ENCODE assay signal across 11 cellular contexts in genomic region chrX:78375894-78376293, GRCh38. TPM values are rescaled to one million over a fixed set of nuclear protein-coding genes. Genes with fewer than 3 reads are reported as not detected.
DNase-seq lines count a peak whose midpoint lies in the region; ATAC-seq and TF ChIP-seq lines count a peak whose summit lies in the region.
"Had no signal": no experiment of that assay in that cellular context is flagged by ENCODE, and none has a peak within 500 bp of the region (broad histone marks: within the 10 kb centered on the region; RNA-seq: fewer than 3 reads in every experiment).

No MANE protein-coding gene starts in this region.

- no peak overlapping the region for H3K4me3 Mint-ChIP-seq in endodermal cell
- H3K4me3 Mint-ChIP-seq: dendritic cell treated with granulocyte-macrophage colony-stimulating factor and Interleukin-4, amounts not matched to agents 40 ng/mL and 50 ng/mL, for 4 days had no signal

- no peaks in the 10 kb centered on the region for H3K27me3 ChIP-seq in endodermal cell (ENCODE audit: control insufficient read depth, insufficient read depth, low read length, poor library complexity, severe bottlenecking)
- H3K27me3 ChIP-seq: ovary had no signal

- no peaks in the 10 kb centered on the region for H3K27me3 Mint-ChIP-seq in endodermal cell (ENCODE audit: insufficient read depth)
- H3K27me3 Mint-ChIP-seq: dendritic cell treated with granulocyte-macrophage colony-stimulating factor and Interleukin-4, amounts not matched to agents 40 ng/mL and 50 ng/mL, for 4 days had no signal

- H3K36me3 Mint-ChIP-seq in endodermal cell (ENCODE audit: low read depth), result no peaks in the 10 kb centered on the region

- peak; percentile 24 for TF ChIP-seq CTCF in endodermal cell (conservative IDR thresholded peaks at IDR 0.05)
- no peak for TF ChIP-seq CTCF in GM20000 (IDR thresholded peaks at IDR 0.05; ENCODE audit: extremely low read depth, missing control alignments)

- H3K4me1 Mint-ChIP-seq in endodermal cell, result no peaks in the 10 kb centered on the region

- no peaks in the 10 kb centered on the region for H3K4me1 ChIP-seq in endodermal cell (ENCODE audit: control insufficient read depth, insufficient read depth, low read length)

- H3K36me3 ChIP-seq in endodermal cell (ENCODE audit: control insufficient read depth, insufficient read depth, low read length), result no peaks in the 10 kb centered on the region
- H3K36me3 ChIP-seq: ovary had no signal

- no peaks in the 10 kb centered on the region for H3K9me3 ChIP-seq in endodermal cell (ENCODE audit: control insufficient read depth, low read length)
- H3K9me3 ChIP-seq: ovary had no signal

- no peak overlapping the region for H3K27ac ChIP-seq in endodermal cell (ENCODE audit: low read depth, low read length)
- H3K27ac ChIP-seq: ovary had no signal

- ATAC-seq in GM19468 (IDR thresholded peaks at IDR 0.05; ENCODE audit: extremely low read depth, unreplicated experiment) (peak; percentile 76), HG02759 (IDR thresholded peaks at IDR 0.05; ENCODE audit: unreplicated experiment) (no peak), GM18907 (IDR thresholded peaks at IDR 0.05; ENCODE audit: unreplicated experiment) (no peak), HG02588 (IDR thresholded peaks at IDR 0.05; ENCODE audit: unreplicated experiment) (no peak)

- no peak overlapping the region for H3K4me3 ChIP-seq in endodermal cell (ENCODE audit: low read length)
- H3K4me3 ChIP-seq: ovary had no signal

- H3K27ac Mint-ChIP-seq in endodermal cell, result no peak overlapping the region
- H3K27ac Mint-ChIP-seq: dendritic cell treated with granulocyte-macrophage colony-stimulating factor and Interleukin-4, amounts not matched to agents 40 ng/mL and 50 ng/mL, for 4 days had no signal

- H3K9me3 Mint-ChIP-seq in endodermal cell, result peaks cover 43% of the 10 kb centered on the region

- H3K9ac ChIP-seq in endodermal cell (ENCODE audit: extremely low read depth, low read length, poor library complexity, severe bottlenecking), result no peak overlapping the region

- DNase-seq in CD1c-positive myeloid dendritic cell (ENCODE audit: extremely low spot score) (peak; percentile 40), MV-4-11 (lab: John Stamatoyannopoulos, UW) (peak; percentile 80), endodermal cell (no peak), GM20000 (ENCODE audit: low spot score) (no peak)
- DNase-seq: COR-L47, ovary had no signal

RNA-seq across cellular contexts. Expression of gene CYSLTR1, which starts 48.5 kb away (rescaled TPM):
- total RNA-seq in endodermal cell, result under 1 TPM; 0.11 to 0.24 TPM
- polyA plus RNA-seq in endodermal cell (2013, experiment 1 of 2), result 0.18 TPM
- polyA plus RNA-seq in endodermal cell (2013, experiment 2 of 2), result 0.12 TPM

Comparison
In these comparisons a context has a peak if more than half of its experiments do, and no peak if none do; other contexts are left out.
1. DNase-seq: peak in CD1c-positive myeloid dendritic cell (single experiment) and MV-4-11 (single experiment); none in endodermal cell (single experiment) and GM20000 (single experiment).